ENCODE assay signal across 1 cellular context in genomic region chr10:31340343-31340742, GRCh38.
TF ChIP-seq lines count a peak whose summit lies in the region.

No MANE protein-coding gene starts in this region.

TF ChIP-seq in HEK293, 187 proteins besides CTCF, POLR2A, EP300 and RAD21 (continued from another document):
- TF ChIP-seq PRDM2 (tag by site-specific recombination; IDR thresholded peaks at IDR 0.05; ENCODE audit: borderline replicate concordance), result no peak
- 0 out of 2 replicates have a peak, but pooled peaks have one; percentile 24 for TF ChIP-seq ZNF366 (tag by site-specific recombination; conservative IDR thresholded peaks at IDR 0.05)
- peak; percentile 64; the same call in 1 of the 2 replicates for TF ChIP-seq OSR2 (tag by site-specific recombination; IDR thresholded peaks at IDR 0.05)
- no peak for TF ChIP-seq IKZF3 (tag by site-specific recombination; IDR thresholded peaks at IDR 0.05)
- TF ChIP-seq ZEB2 (tag by site-specific recombination; IDR thresholded peaks at IDR 0.05), result no peak
- TF ChIP-seq REPIN1 (tag by site-specific recombination; IDR thresholded peaks at IDR 0.05; ENCODE audit: low read depth), result no peak
- TF ChIP-seq, protein P1, sequence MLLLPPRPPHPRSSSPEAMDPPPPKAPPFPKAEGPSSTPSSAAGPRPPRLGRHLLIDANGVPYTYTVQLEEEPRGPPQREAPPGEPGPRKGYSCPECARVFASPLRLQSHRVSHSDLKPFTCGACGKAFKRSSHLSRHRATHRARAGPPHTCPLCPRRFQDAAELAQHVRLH (tag by site-specific recombination; IDR thresholded peaks at IDR 0.05), result peak; percentile 18; the same call in 1 of the 2 replicates
